8 cellular contexts compared by ENCODE assay signal in genomic region chr11:118623291-118623655, GRCh38. TPM values are rescaled to one million over a fixed set of nuclear protein-coding genes. Genes with fewer than 3 reads are reported as not detected.
DNase-seq lines count a peak whose midpoint lies in the region; ATAC-seq and TF ChIP-seq lines count a peak whose summit lies in the region.

No MANE protein-coding gene starts in this region.

- no peak overlapping the region for H3K4me3 ChIP-seq in BLaER1
- H3K4me3 ChIP-seq in body of pancreas = no peak overlapping the region
- no peak overlapping the region for H3K4me3 ChIP-seq in muscle layer of colon (ENCODE audit: low read depth in 1 of 2, low read length in 2 of 2)

- H3K4me2 ChIP-seq in BLaER1 = peak overlapping the region; percentile 91

- WGBS in body of pancreas, 2 donors = 44 to 57% methylated on average over 4 of the region's 4 CpGs

- TF ChIP-seq CTCF in body of pancreas (IDR thresholded peaks at IDR 0.05) = no peak

- peaks cover 5% of the 10 kb centered on the region; the same call in 1 of the 2 replicates for H3K27me3 ChIP-seq in BLaER1
- H3K27me3 ChIP-seq in body of pancreas = no peaks in the 10 kb centered on the region
- no peaks in the 10 kb centered on the region for H3K27me3 ChIP-seq in muscle layer of colon (ENCODE audit: control insufficient read depth in 1 of 2, insufficient read depth in 2 of 2, low read length in 2 of 2)

- no peak overlapping the region for H3K27ac ChIP-seq in BLaER1
- peak overlapping the region; percentile 16 to 76 (median 41) for H3K27ac ChIP-seq in body of pancreas
- peak overlapping the region; percentile 85 for H3K27ac ChIP-seq in muscle layer of colon (ENCODE audit: low read depth, low read length)

- H4K20me1 ChIP-seq in BLaER1 = no peaks in the 10 kb centered on the region

- H3K4me1 ChIP-seq in BLaER1 (peaks cover 46% of the 10 kb centered on the region), body of pancreas (peaks cover 41% of the 10 kb centered on the region), muscle layer of colon (ENCODE audit: insufficient read depth, low read length) (peaks cover 48% of the 10 kb centered on the region)

- H3K36me3 ChIP-seq in BLaER1 = peaks cover 18% of the 10 kb centered on the region; the same call in 1 of the 2 replicates
- no peaks in the 10 kb centered on the region for H3K36me3 ChIP-seq in body of pancreas (replicated peaks in 1 of 2; ENCODE audit: insufficient read depth in 1 of 2, low read depth in 2 of 2)
- peaks cover 20% of the 10 kb centered on the region for H3K36me3 ChIP-seq in muscle layer of colon (ENCODE audit: insufficient read depth, low read length)

- peak; percentile 72 for DNase-seq in NCI-H2029 (lab: John Stamatoyannopoulos, UW)
- peak in 2 of 4 donors; percentile 30 to 52 for DNase-seq in body of pancreas
- DNase-seq in KG1 (lab: John Stamatoyannopoulos, UW) = no peak
- no peak for DNase-seq in GOT3 (lab: John Stamatoyannopoulos, UW)

- no peak for TF ChIP-seq POLR2A in body of pancreas (IDR thresholded peaks at IDR 0.05)

- H3K9ac ChIP-seq in BLaER1 (no peak overlapping the region), muscle layer of colon (ENCODE audit: low read length) (no peak overlapping the region)

- ATAC-seq in body of pancreas (no peak), HG02981 (IDR thresholded peaks at IDR 0.05; ENCODE audit: unreplicated experiment) (no peak), HG02571 (IDR thresholded peaks at IDR 0.05; ENCODE audit: unreplicated experiment) (no peak)

- intact Hi-C loops in body of pancreas (cut with DNase I) = no loop called here

- H3K9me3 ChIP-seq in BLaER1 (no peaks in the 10 kb centered on the region), body of pancreas (no peaks in the 10 kb centered on the region), muscle layer of colon (ENCODE audit: low read length) (no peaks in the 10 kb centered on the region)

RNA-seq across cellular contexts. Expression of gene PHLDB1, which starts 15.9 kb away (rescaled TPM):
- total RNA-seq in body of pancreas = 100 to 1,000 TPM in 1 of 2 donors, 10 to 100 TPM in 1; 71.9 to 166 TPM

RNA-seq across cellular contexts. Expression of gene ARCN1, which starts 51.1 kb away (rescaled TPM):
- 10 to 100 TPM; 49.8 to 64.3 TPM for total RNA-seq in body of pancreas

RNA-seq across cellular contexts. Expression of gene TREH, which starts 56.2 kb away (rescaled TPM):
- total RNA-seq in body of pancreas = 1 to 10 TPM in 1 of 2 donors, not detected in 1; 2.0 TPM

RNA-seq across cellular contexts. Expression of gene IFT46, which starts 57.5 kb away (rescaled TPM):
- total RNA-seq in body of pancreas = 10 to 100 TPM; 17.1 to 24.6 TPM
